In the genomic region with DNA sequence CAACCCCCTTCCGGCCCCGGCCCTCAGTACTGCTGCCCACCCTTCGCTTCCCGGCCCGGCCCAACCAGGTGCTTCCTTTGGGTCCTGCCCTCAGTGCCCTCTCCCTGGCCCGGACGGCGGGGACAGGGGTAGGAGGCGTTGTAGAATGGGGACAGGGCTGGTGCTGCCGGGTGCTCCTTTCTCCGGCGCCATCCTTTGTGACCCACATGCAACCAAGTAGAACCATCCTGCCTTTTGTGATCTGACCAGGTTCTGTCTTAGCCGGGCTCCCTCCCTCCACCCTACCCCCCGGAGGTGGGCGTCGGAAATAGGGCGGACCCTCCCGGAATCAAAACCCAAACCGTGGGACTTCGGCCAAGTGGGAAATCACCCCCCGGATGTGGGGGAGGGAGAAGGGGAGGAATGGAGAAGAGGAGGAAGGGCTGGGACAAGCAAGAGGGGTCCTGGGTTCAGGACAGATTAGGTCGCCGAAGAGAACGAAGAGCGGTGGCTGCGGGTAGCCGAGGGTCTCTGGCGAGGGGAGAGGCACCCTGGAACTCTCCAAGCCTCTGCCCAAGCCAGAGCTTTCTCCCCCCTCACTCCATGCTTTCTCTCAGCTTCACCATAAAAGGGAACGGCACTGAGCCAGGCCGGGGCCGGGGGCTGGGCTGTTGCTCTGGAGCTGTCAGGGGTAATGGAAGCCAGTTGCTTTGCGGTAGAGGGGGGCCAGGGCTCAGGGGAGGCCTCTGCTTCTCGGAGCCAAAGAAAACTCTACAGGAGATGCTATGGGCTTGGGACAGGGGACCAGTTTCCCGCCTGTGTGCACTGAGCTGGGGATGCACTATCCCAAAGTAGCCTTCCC, we compare ENCODE assay signal across 8 cellular contexts. TPM values are rescaled to one million over a fixed set of nuclear protein-coding genes. Genes with fewer than 3 reads are reported as not detected.
A peak's percentile ranks its signal among the peaks of the same experiment; 100 is the strongest.
DNase-seq lines count a peak whose midpoint lies in the region; ATAC-seq and TF ChIP-seq lines count a peak whose summit lies in the region.

No MANE protein-coding gene starts in this region.

- H3K36me3 Mint-ChIP-seq in activated T-helper 1 cell treated with anti-CD3 and anti-CD28 coated beads, Interleukin-12 subunit alpha, Interleukin-12 subunit beta, Interleukin-2, Interleukin-4 antibody, amounts not matched to agents 30 ng/mL and 10 ng/mL and 1 ng/mL, durations not matched to agents 14 hours and 24 hours and 36 hours (ENCODE audit: low read depth): peaks cover 33% of the 10 kb centered on the region

- H3K14ac ChIP-seq in trophoblast cell (ENCODE audit: low read length): peak overlapping the region; percentile 83

- peak; percentile 12 for DNase-seq in activated T-cell treated with anti-CD3 and anti-CD28 coated beads for 24 hours (ENCODE audit: low read depth)
- DNase-seq in activated T-cell treated with anti-CD3 and anti-CD28 coated beads, Interleukin-2, amount 50 U/mL, for 1 hour: no peak
- peak; percentile 20 for DNase-seq in activated T-helper 1 cell treated with anti-CD3 and anti-CD28 coated beads, Interleukin-12 subunit alpha, Interleukin-12 subunit beta, Interleukin-2, Interleukin-4 antibody, amounts not matched to agents 30 ng/mL and 10 ng/mL and 1 ng/mL, durations not matched to agents 14 hours and 24 hours and 36 hours (ENCODE audit: low spot score)
- DNase-seq in heart left ventricle: peak; percentile 78 to 88 (median 88)
- no peak for DNase-seq in trophoblast cell
- DNase-seq in ACHN: no peak

- H3K27ac ChIP-seq in heart left ventricle (peak overlapping the region; percentile 62 to 99 (median 96)), trophoblast cell (ENCODE audit: low read depth, low read length) (peak overlapping the region; percentile 93)

- peak overlapping the region; percentile 85 for H2AK5ac ChIP-seq in trophoblast cell (ENCODE audit: low read length)

- H3K27me3 ChIP-seq in heart left ventricle: no peaks in the 10 kb centered on the region
- H3K27me3 ChIP-seq in trophoblast cell (ENCODE audit: insufficient read depth, low read length): no peaks in the 10 kb centered on the region

- H3K27ac Mint-ChIP-seq in activated T-helper 1 cell treated with anti-CD3 and anti-CD28 coated beads, Interleukin-12 subunit alpha, Interleukin-12 subunit beta, Interleukin-2, Interleukin-4 antibody, amounts not matched to agents 30 ng/mL and 10 ng/mL and 1 ng/mL, durations not matched to agents 14 hours and 24 hours and 36 hours: peak overlapping the region; percentile 98

- peak overlapping the region; percentile 66 for H4K12ac ChIP-seq in trophoblast cell (ENCODE audit: low read depth, low read length)

- H3K9ac ChIP-seq in trophoblast cell (ENCODE audit: low read length): peak overlapping the region; percentile 87

- H3K79me1 ChIP-seq in trophoblast cell (ENCODE audit: low read length): peaks cover 19% of the 10 kb centered on the region

- H4K8ac ChIP-seq in trophoblast cell (ENCODE audit: low read depth, low read length): peak overlapping the region; percentile 85

- in situ Hi-C loops in ACHN (cut with HindIII; ENCODE audit: low pct_ligation_motif_present, low pct_unique_long_range_greater_than_20kb, low sequenced_read_pairs): no loop called here

- no peak for TF ChIP-seq POLR2A in heart left ventricle (IDR thresholded peaks at IDR 0.05)

- peak overlapping the region; percentile 94 for H3K4me2 ChIP-seq in trophoblast cell (ENCODE audit: low read length)

- peak overlapping the region; percentile 47 for H2BK5ac ChIP-seq in trophoblast cell (ENCODE audit: low read depth, low read length, poor library complexity)

- H4K91ac ChIP-seq in trophoblast cell (ENCODE audit: low read depth, low read length): peak overlapping the region; percentile 94

- peak overlapping the region; percentile 75 for H2BK120ac ChIP-seq in trophoblast cell (ENCODE audit: insufficient read depth, low read length, poor library complexity)

- ATAC-seq in HG03457 (IDR thresholded peaks at IDR 0.05; ENCODE audit: unreplicated experiment) (peak; percentile 2), heart left ventricle (peak; percentile 28 to 72 (median 40)), GM21529 (IDR thresholded peaks at IDR 0.05; ENCODE audit: unreplicated experiment) (no peak)

- peak overlapping the region; percentile 76 for H3K4ac ChIP-seq in trophoblast cell (ENCODE audit: low read depth, low read length)

- peaks cover 2% of the 10 kb centered on the region for H3K27me3 Mint-ChIP-seq in activated T-helper 1 cell treated with anti-CD3 and anti-CD28 coated beads, Interleukin-12 subunit alpha, Interleukin-12 subunit beta, Interleukin-2, Interleukin-4 antibody, amounts not matched to agents 30 ng/mL and 10 ng/mL and 1 ng/mL, durations not matched to agents 14 hours and 24 hours and 36 hours (ENCODE audit: insufficient read depth)

- H3K4me3 ChIP-seq in heart left ventricle (peak overlapping the region; percentile 55 to 99 (median 89)), trophoblast cell (ENCODE audit: low read depth, low read length) (peak overlapping the region; percentile 81)

- H3K9me3 ChIP-seq in heart left ventricle (no peaks in the 10 kb centered on the region), trophoblast cell (ENCODE audit: insufficient read depth, low read depth, low read length) (no peaks in the 10 kb centered on the region)

- peaks cover 0 to 32% (median 24%) of the 10 kb centered on the region in 9 donors for H3K36me3 ChIP-seq in heart left ventricle
- peaks cover 23 to 30% of the 10 kb centered on the region in 2 experiments for H3K36me3 ChIP-seq in trophoblast cell (ENCODE audit: control insufficient read depth in 1 of 2, insufficient read depth in 2 of 2, low read length in 2 of 2)

- peak overlapping the region; percentile 46 for H2BK12ac ChIP-seq in trophoblast cell (ENCODE audit: low read length)

- peak overlapping the region; percentile 81 for H2AFZ ChIP-seq in trophoblast cell (ENCODE audit: insufficient read depth, low read length, poor library complexity)

- H3K23ac ChIP-seq in trophoblast cell (ENCODE audit: low read length): no peak overlapping the region

- peak overlapping the region; percentile 86 for H3K18ac ChIP-seq in trophoblast cell (ENCODE audit: low read length)

- H3K9me3 Mint-ChIP-seq in activated T-helper 1 cell treated with anti-CD3 and anti-CD28 coated beads, Interleukin-12 subunit alpha, Interleukin-12 subunit beta, Interleukin-2, Interleukin-4 antibody, amounts not matched to agents 30 ng/mL and 10 ng/mL and 1 ng/mL, durations not matched to agents 14 hours and 24 hours and 36 hours: no peaks in the 10 kb centered on the region

- peaks cover 3 to 77% (median 50%) of the 10 kb centered on the region in 12 donors for H3K4me1 ChIP-seq in heart left ventricle
- H3K4me1 ChIP-seq in trophoblast cell (ENCODE audit: control insufficient read depth in 1 of 2, insufficient read depth in 2 of 2, low read length in 2 of 2): peaks cover 6 to 18% of the 10 kb centered on the region in 2 experiments

- TF ChIP-seq CTCF in heart left ventricle (IDR thresholded peaks at IDR 0.05): no peak

- H3K4me3 Mint-ChIP-seq in activated T-helper 1 cell treated with anti-CD3 and anti-CD28 coated beads, Interleukin-12 subunit alpha, Interleukin-12 subunit beta, Interleukin-2, Interleukin-4 antibody, amounts not matched to agents 30 ng/mL and 10 ng/mL and 1 ng/mL, durations not matched to agents 14 hours and 24 hours and 36 hours: peak overlapping the region; percentile 88

- peaks cover 90% of the 10 kb centered on the region for H3K4me1 Mint-ChIP-seq in activated T-helper 1 cell treated with anti-CD3 and anti-CD28 coated beads, Interleukin-12 subunit alpha, Interleukin-12 subunit beta, Interleukin-2, Interleukin-4 antibody, amounts not matched to agents 30 ng/mL and 10 ng/mL and 1 ng/mL, durations not matched to agents 14 hours and 24 hours and 36 hours (ENCODE audit: low read depth)

- 3 to 4% (median 3%) methylated on average over 29 to 34 of the region's 34 CpGs for WGBS in heart left ventricle, 4 donors
- WGBS in trophoblast cell (ENCODE audit: extremely low coverage, insufficient coverage, insufficient read length): no CpG with 5 or more reads among the region's 34 CpGs

- intact Hi-C loops in activated T-helper 1 cell treated with anti-CD3 and anti-CD28 coated beads, Interleukin-12 subunit alpha, Interleukin-12 subunit beta, Interleukin-2, Interleukin-4 antibody, amounts not matched to agents 30 ng/mL and 10 ng/mL and 1 ng/mL, durations not matched to agents 14 hours and 24 hours and 36 hours (cut with micrococcal nuclease): loop anchor here (1.0 to 5.0 kb wide), 9 partner anchors 9 to 355 kb away; a partner anchor contains a TSS
- intact Hi-C loops in heart left ventricle (cut with DNase I): loop anchor here in 4 of 10 donors (1.0 to 5.0 kb wide), 4 partner anchors 21 to 40 kb away; a partner anchor contains a TSS

- peaks cover 21% of the 10 kb centered on the region for H3K79me2 ChIP-seq in trophoblast cell (ENCODE audit: control insufficient read depth, insufficient read depth, low read length, poor library complexity)

RNA-seq across cellular contexts. Expression of a gene that starts 0.8 kb away (rescaled TPM):
- 322 and 332 TPM in 2 replicates for total RNA-seq in activated T-helper 1 cell treated with anti-CD3 and anti-CD28 coated beads, Interleukin-12 subunit alpha, Interleukin-12 subunit beta, Interleukin-2, Interleukin-4 antibody, amounts not matched to agents 30 ng/mL and 10 ng/mL and 1 ng/mL, durations not matched to agents 14 hours and 24 hours and 36 hours
- total RNA-seq in heart left ventricle: 100 to 1,000 TPM; 215 to 466 (median 343) TPM
- polyA plus RNA-seq in heart left ventricle: 100 to 1,000 TPM; 335 to 517 TPM
- polyA plus RNA-seq in trophoblast cell (2013): 1,181 and 1,209 TPM in 2 replicates

RNA-seq across cellular contexts. Expression of a gene that starts 6.2 kb away (rescaled TPM):
- 1.1 and 1.5 TPM in 2 replicates for total RNA-seq in activated T-helper 1 cell treated with anti-CD3 and anti-CD28 coated beads, Interleukin-12 subunit alpha, Interleukin-12 subunit beta, Interleukin-2, Interleukin-4 antibody, amounts not matched to agents 30 ng/mL and 10 ng/mL and 1 ng/mL, durations not matched to agents 14 hours and 24 hours and 36 hours
- total RNA-seq in heart left ventricle: 10 to 100 TPM in 8 of 9 donors, 1 to 10 TPM in 1; 7.5 to 76.9 (median 16.3) TPM
- polyA plus RNA-seq in heart left ventricle: 10 to 100 TPM; 21.0 to 31.2 TPM
- polyA plus RNA-seq in trophoblast cell (2013): 0.78 and 0.92 TPM in 2 replicates

RNA-seq across cellular contexts. Expression of a gene that starts 14.4 kb away (rescaled TPM):
- 12.2 and 12.4 TPM in 2 replicates for total RNA-seq in activated T-helper 1 cell treated with anti-CD3 and anti-CD28 coated beads, Interleukin-12 subunit alpha, Interleukin-12 subunit beta, Interleukin-2, Interleukin-4 antibody, amounts not matched to agents 30 ng/mL and 10 ng/mL and 1 ng/mL, durations not matched to agents 14 hours and 24 hours and 36 hours
- 1 to 10 TPM in 8 of 9 donors, under 1 TPM in 1; 0.89 to 3.9 (median 1.8) TPM for total RNA-seq in heart left ventricle
- 1 to 10 TPM; 1.3 to 2.0 TPM for polyA plus RNA-seq in heart left ventricle
- 19.7 and 22.3 TPM in 2 replicates for polyA plus RNA-seq in trophoblast cell (2013)

RNA-seq across cellular contexts. Expression of a gene that starts 20.7 kb away (rescaled TPM):
- 12.3 and 13.8 TPM in 2 replicates for total RNA-seq in activated T-helper 1 cell treated with anti-CD3 and anti-CD28 coated beads, Interleukin-12 subunit alpha, Interleukin-12 subunit beta, Interleukin-2, Interleukin-4 antibody, amounts not matched to agents 30 ng/mL and 10 ng/mL and 1 ng/mL, durations not matched to agents 14 hours and 24 hours and 36 hours
- total RNA-seq in heart left ventricle: 10 to 100 TPM in 4 of 9 donors, 1 to 10 TPM in 5; 4.9 to 12.5 (median 9.9) TPM
- polyA plus RNA-seq in heart left ventricle: 1 to 10 TPM; 4.5 to 7.9 TPM
- 24.8 and 25.8 TPM in 2 replicates for polyA plus RNA-seq in trophoblast cell (2013)

RNA-seq across cellular contexts. Expression of a gene that starts 39.4 kb away (rescaled TPM):
- total RNA-seq in activated T-helper 1 cell treated with anti-CD3 and anti-CD28 coated beads, Interleukin-12 subunit alpha, Interleukin-12 subunit beta, Interleukin-2, Interleukin-4 antibody, amounts not matched to agents 30 ng/mL and 10 ng/mL and 1 ng/mL, durations not matched to agents 14 hours and 24 hours and 36 hours: 97.5 and 98.1 TPM in 2 replicates
- total RNA-seq in heart left ventricle: 10 to 100 TPM; 18.3 to 58.0 (median 31.6) TPM
- 10 to 100 TPM; 27.4 to 57.0 TPM for polyA plus RNA-seq in heart left ventricle
- 108 and 120 TPM in 2 replicates for polyA plus RNA-seq in trophoblast cell (2013)

Comparison
In these comparisons a context has a peak if more than half of its experiments do, and no peak if none do; other contexts are left out.
1. DNase-seq: peak in activated T-cell treated with anti-CD3 and anti-CD28 coated beads for 24 hours (single experiment), activated T-helper 1 cell treated with anti-CD3 and anti-CD28 coated beads, Interleukin-12 subunit alpha, Interleukin-12 subunit beta, Interleukin-2, Interleukin-4 antibody, amounts not matched to agents 30 ng/mL and 10 ng/mL and 1 ng/mL, durations not matched to agents 14 hours and 24 hours and 36 hours (single experiment) and heart left ventricle (5 of 5); none in activated T-cell treated with anti-CD3 and anti-CD28 coated beads, Interleukin-2, amount 50 U/mL, for 1 hour (single experiment), trophoblast cell (0 of 2) and ACHN (single experiment).